29 cellular contexts compared by ENCODE assay signal in genomic region chr6:15082708-15083107, GRCh38.
"Had no signal": no experiment of that assay in that cellular context is flagged by ENCODE, and none has a peak within 500 bp of the region (broad histone marks: within the 10 kb centered on the region; RNA-seq: fewer than 3 reads in every experiment).

No MANE protein-coding gene starts in this region.

- H3K27ac Mint-ChIP-seq: stimulated activated effector memory CD8-positive, alpha-beta T cell treated with anti-CD3 and anti-CD28 coated beads, Interleukin-12 subunit alpha, Interleukin-12 subunit beta, amount 100 ng/mL, for 72 hours; stimulated activated memory B cell treated with anti-CD40 and anti-IgM and Interleukin-4, amounts not matched to agents 10 μg/mL and 1 μg/mL and 100 μg/mL, for 72 hours; stimulated activated naive B cell treated with anti-CD40 and anti-IgM and Interleukin-4, amounts not matched to agents 10 μg/mL and 1 μg/mL and 100 μg/mL, for 72 hours; stimulated activated naive CD8-positive, alpha-beta T cell treated with anti-CD3 and anti-CD28 coated beads, Interleukin-15, amount 100 ng/mL, for 72 hours; stimulated activated naive CD8-positive, alpha-beta T cell treated with anti-CD3 and anti-CD28 coated beads, Interleukin-15, Interleukin-2, amounts not matched to agents 100 ng/mL and 50 ng/mL, for 24 hours; type B pancreatic cell had no signal

- H3K36me3 Mint-ChIP-seq: stimulated activated effector memory CD8-positive, alpha-beta T cell treated with anti-CD3 and anti-CD28 coated beads, Interleukin-12 subunit alpha, Interleukin-12 subunit beta, amount 100 ng/mL, for 72 hours; stimulated activated memory B cell treated with anti-CD40 and anti-IgM and Interleukin-4, amounts not matched to agents 10 μg/mL and 1 μg/mL and 100 μg/mL, for 72 hours; stimulated activated naive B cell treated with anti-CD40 and anti-IgM and Interleukin-4, amounts not matched to agents 10 μg/mL and 1 μg/mL and 100 μg/mL, for 72 hours had no signal

- H3K27me3 Mint-ChIP-seq: stimulated activated memory B cell treated with anti-CD40 and anti-IgM and Interleukin-4, amounts not matched to agents 10 μg/mL and 1 μg/mL and 100 μg/mL, for 72 hours; stimulated activated naive B cell treated with anti-CD40 and anti-IgM and Interleukin-4, amounts not matched to agents 10 μg/mL and 1 μg/mL and 100 μg/mL, for 72 hours; stimulated activated naive CD8-positive, alpha-beta T cell treated with anti-CD3 and anti-CD28 coated beads, Interleukin-15, amount 100 ng/mL, for 72 hours; stimulated activated naive CD8-positive, alpha-beta T cell treated with anti-CD3 and anti-CD28 coated beads, Interleukin-15, Interleukin-2, amounts not matched to agents 100 ng/mL and 50 ng/mL, for 24 hours; type B pancreatic cell had no signal

- FAIRE-seq: urothelium cell line had no signal

- H3K9me3 ChIP-seq: stomach, suprapubic skin, testis, thoracic aorta, thyroid gland, tibial artery, tibial nerve, transverse colon, upper lobe of left lung, upper lobe of right lung, uterus, vagina had no signal

- DNase-seq: stimulated activated CD4-positive, alpha-beta T cell treated with anti-CD3 and anti-CD28 coated beads, Interleukin-2, amount 100 ng/mL, for 48 hours; stimulated activated CD4-positive, alpha-beta T cell treated with anti-CD3 and anti-CD28 coated beads, Interleukin-4, amount 100 ng/mL, for 1 hour; stimulated activated CD4-positive, alpha-beta T cell treated with anti-CD3 and anti-CD28 coated beads, Interleukin-4, amount 100 ng/mL, for 24 hours; stimulated activated CD4-positive, alpha-beta T cell treated with anti-CD3 and anti-CD28 coated beads, Interleukin-4, amount 100 ng/mL, for 4 hours; stimulated activated CD8-positive, alpha-beta memory T cell treated with anti-CD3 and anti-CD28 coated beads, Interleukin-4, amount 100 ng/mL, for 48 hours; stimulated activated naive B cell treated with anti-CD40 and anti-IgM and Interleukin-4, amounts not matched to agents 10 μg/mL and 1 μg/mL and 100 μg/mL, for 72 hours; stimulated activated naive CD4-positive, alpha-beta T cell; stimulated activated naive CD4-positive, alpha-beta T cell treated with Interleukin-2 at 50 U/mL for 16 hours; stimulated activated naive CD8-positive, alpha-beta T cell treated with anti-CD3 and anti-CD28 coated beads, Interleukin-15, amount 100 ng/mL, for 72 hours; stimulated activated naive CD8-positive, alpha-beta T cell treated with anti-CD3 and anti-CD28 coated beads, Interleukin-15, Interleukin-2, amounts not matched to agents 100 U/mL and 50 U/mL, for 24 hours; stomach; substantia nigra; testis; thyroid gland; tibial artery; transverse colon; trophoblast cell; upper lobe of left lung; upper lobe of right lung; uterus had no signal

- H3K4me1 ChIP-seq: suprapubic skin, testis, thyroid gland, tibial artery, tibial nerve, upper lobe of left lung, upper lobe of right lung, uterus, vagina had no signal

- H3K4me3 ChIP-seq: stomach, suprapubic skin, testis, thoracic aorta, thyroid gland, tibial artery, tibial nerve, transverse colon, upper lobe of left lung, upper lobe of right lung, uterus, vagina had no signal

- H3K9me3 Mint-ChIP-seq: stimulated activated effector memory CD8-positive, alpha-beta T cell treated with anti-CD3 and anti-CD28 coated beads, Interleukin-12 subunit alpha, Interleukin-12 subunit beta, amount 100 ng/mL, for 72 hours; stimulated activated memory B cell treated with anti-CD40 and anti-IgM and Interleukin-4, amounts not matched to agents 10 μg/mL and 1 μg/mL and 100 μg/mL, for 72 hours; stimulated activated naive B cell treated with anti-CD40 and anti-IgM and Interleukin-4, amounts not matched to agents 10 μg/mL and 1 μg/mL and 100 μg/mL, for 72 hours; stimulated activated naive CD8-positive, alpha-beta T cell treated with anti-CD3 and anti-CD28 coated beads, Interleukin-15, amount 100 ng/mL, for 72 hours; stimulated activated naive CD8-positive, alpha-beta T cell treated with anti-CD3 and anti-CD28 coated beads, Interleukin-15, Interleukin-2, amounts not matched to agents 100 ng/mL and 50 ng/mL, for 24 hours; type B pancreatic cell had no signal

- H3K27me3 ChIP-seq: stomach, suprapubic skin, testis, thyroid gland, tibial artery, tibial nerve, transverse colon, upper lobe of left lung, upper lobe of right lung, uterus, vagina had no signal

- H3K4me1 Mint-ChIP-seq: stimulated activated effector memory CD8-positive, alpha-beta T cell treated with anti-CD3 and anti-CD28 coated beads, Interleukin-12 subunit alpha, Interleukin-12 subunit beta, amount 100 ng/mL, for 72 hours had no signal

- ATAC-seq: stimulated activated effector memory CD8-positive, alpha-beta T cell treated with anti-CD3 and anti-CD28 coated beads, Interleukin-12 subunit alpha, Interleukin-12 subunit beta, amount 100 ng/mL, for 72 hours; stimulated activated memory B cell treated with anti-CD40 and anti-IgM and Interleukin-4, amounts not matched to agents 10 μg/mL and 1 μg/mL and 100 μg/mL, for 72 hours; stimulated activated naive B cell treated with anti-CD40 and anti-IgM and Interleukin-4, amounts not matched to agents 10 μg/mL and 1 μg/mL and 100 μg/mL, for 72 hours; stimulated activated naive CD8-positive, alpha-beta T cell treated with anti-CD3 and anti-CD28 coated beads, Interleukin-15, amount 100 ng/mL, for 72 hours; stimulated activated naive CD8-positive, alpha-beta T cell treated with anti-CD3 and anti-CD28 coated beads, Interleukin-15, Interleukin-2, amounts not matched to agents 100 U/mL and 50 U/mL, for 24 hours; upper lobe of right lung had no signal

- H3K4me3 Mint-ChIP-seq: stimulated activated effector memory CD8-positive, alpha-beta T cell treated with anti-CD3 and anti-CD28 coated beads, Interleukin-12 subunit alpha, Interleukin-12 subunit beta, amount 100 ng/mL, for 72 hours; stimulated activated memory B cell treated with anti-CD40 and anti-IgM and Interleukin-4, amounts not matched to agents 10 μg/mL and 1 μg/mL and 100 μg/mL, for 72 hours; stimulated activated naive B cell treated with anti-CD40 and anti-IgM and Interleukin-4, amounts not matched to agents 10 μg/mL and 1 μg/mL and 100 μg/mL, for 72 hours; stimulated activated naive CD8-positive, alpha-beta T cell treated with anti-CD3 and anti-CD28 coated beads, Interleukin-15, amount 100 ng/mL, for 72 hours; stimulated activated naive CD8-positive, alpha-beta T cell treated with anti-CD3 and anti-CD28 coated beads, Interleukin-15, Interleukin-2, amounts not matched to agents 100 ng/mL and 50 ng/mL, for 24 hours; type B pancreatic cell had no signal

- H3K27ac ChIP-seq: stomach, suprapubic skin, testis, thoracic aorta, thyroid gland, tibial artery, tibial nerve, transverse colon, upper lobe of left lung, upper lobe of right lung, uterus, vagina had no signal

- H3K36me3 ChIP-seq: stomach, suprapubic skin, thoracic aorta, thyroid gland, tibial artery, tibial nerve, transverse colon, upper lobe of left lung, upper lobe of right lung, uterus, vagina had no signal
